In the genomic region with DNA sequence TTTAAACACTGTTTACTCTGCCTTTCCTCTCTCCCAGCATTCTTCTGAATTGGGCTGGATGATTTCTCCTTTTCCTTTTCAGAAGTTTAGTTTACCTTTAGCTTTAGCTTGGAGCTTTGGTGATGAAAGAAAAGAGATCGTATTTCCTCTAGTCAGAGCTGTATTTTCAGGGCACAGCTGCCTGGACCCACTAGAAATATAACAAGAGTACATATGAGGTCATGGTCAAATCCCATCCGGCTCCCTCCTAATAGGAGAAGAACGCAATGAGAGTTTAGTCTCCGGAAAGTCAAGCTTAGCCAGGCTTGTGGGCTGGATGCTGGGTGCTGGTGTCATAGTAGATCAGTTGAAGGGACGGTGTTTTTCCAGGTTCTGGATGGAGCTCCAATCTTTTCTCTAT, we compare ENCODE assay signal across 11 cellular contexts.
A peak's percentile ranks its signal among the peaks of the same experiment; 100 is the strongest.
DNase-seq lines count a peak whose midpoint lies in the region; ATAC-seq, FAIRE-seq and TF ChIP-seq lines count a peak whose summit lies in the region.
"Had no signal": no experiment of that assay in that cellular context is flagged by ENCODE, and none has a peak within 500 bp of the region (broad histone marks: within the 10 kb centered on the region; RNA-seq: fewer than 3 reads in every experiment).

No MANE protein-coding gene starts in this region.

- H3K27ac Mint-ChIP-seq in MCF 10A (ENCODE audit: low read depth, unreplicated experiment) = no peak overlapping the region
- peak overlapping the region; percentile 56 for H3K27ac Mint-ChIP-seq in astrocyte (ENCODE audit: unreplicated experiment)

- peaks cover 27% of the 10 kb centered on the region for H3K4me1 ChIP-seq in mammary epithelial cell (ENCODE audit: insufficient read depth, low read length)
- peaks cover 24% of the 10 kb centered on the region for H3K4me1 ChIP-seq in astrocyte (ENCODE audit: insufficient read depth, low read length)
- H3K4me1 ChIP-seq: adrenal gland had no signal

- no peaks in the 10 kb centered on the region for H3K79me2 ChIP-seq in mammary epithelial cell (ENCODE audit: insufficient read depth, low read length)
- H3K79me2 ChIP-seq in astrocyte (ENCODE audit: insufficient read depth, low read length) = no peaks in the 10 kb centered on the region

- TF ChIP-seq CTCF in mammary epithelial cell (conservative IDR thresholded peaks at IDR 0.05 in 1 of 2, IDR thresholded peaks at IDR 0.05 in 1 of 2; ENCODE audit: extremely low read depth in 1 of 2, insufficient read depth in 1 of 2, low read depth in 1 of 2, low read length in 2 of 2) (no peak), MCF 10A (IDR thresholded peaks at IDR 0.05; ENCODE audit: unreplicated experiment) (no peak), astrocyte (IDR thresholded peaks at IDR 0.05; ENCODE audit: insufficient read depth, low read depth, low read length) (no peak)

- H3K36me3 ChIP-seq in mammary epithelial cell (ENCODE audit: insufficient read depth, low read length) (no peaks in the 10 kb centered on the region), astrocyte (ENCODE audit: insufficient read depth, low read length) (no peaks in the 10 kb centered on the region)
- H3K36me3 ChIP-seq: adrenal gland had no signal

- H3K4me2 ChIP-seq in mammary epithelial cell (ENCODE audit: insufficient read depth, low read depth, low read length) (peak overlapping the region; percentile 38), astrocyte (ENCODE audit: low read length) (peak overlapping the region; percentile 78)

- intact Hi-C loops in mammary epithelial cell (cut with micrococcal nuclease) = loop anchor here (5.0 kb wide), 1 partner anchor 65 kb away; no protein-coding TSS in a partner anchor
- intact Hi-C loops in MCF 10A (cut with micrococcal nuclease) = no loop called here

- WGBS in mammary epithelial cell (ENCODE audit: low coverage, missing lambda C conversion rate) = 88% methylated on average over 5 of the region's 5 CpGs

- peak overlapping the region; percentile 55 for H2AFZ ChIP-seq in mammary epithelial cell (ENCODE audit: low read depth, low read length)
- peak overlapping the region; percentile 78 for H2AFZ ChIP-seq in astrocyte (ENCODE audit: low read depth, low read length)

- DNase-seq in mammary epithelial cell = no peak
- DNase-seq in MCF 10A (ENCODE audit: unreplicated experiment) = no peak
- DNase-seq in astrocyte (ENCODE audit: low read depth) = peak; percentile 69
- peak; percentile 19 for DNase-seq in left kidney (ENCODE audit: low read depth, low spot score)
- DNase-seq in GOT3 (lab: John Stamatoyannopoulos, UW) = no peak
- no peak for DNase-seq in retina
- DNase-seq in COLO829 (ENCODE audit: low spot score) = no peak
- DNase-seq: SIG-M5; stimulated activated CD4-positive, alpha-beta T cell treated with anti-CD3 and anti-CD28 coated beads, Interleukin-4, amount 100 ng/mL, for 4 hours had no signal

- H3K27me3 Mint-ChIP-seq in MCF 10A (ENCODE audit: insufficient read depth, unreplicated experiment) = no peaks in the 10 kb centered on the region
- H3K27me3 Mint-ChIP-seq in astrocyte (ENCODE audit: low read depth, unreplicated experiment) = no peaks in the 10 kb centered on the region

- no peak for FAIRE-seq in astrocyte (lab: Jason Lieb, UNC)

- POLR2A ChIA-PET in MCF 10A (lab: Yijun Ruan, JAX) = interaction anchor here (1.0 kb wide), 1 partner anchor 10 kb away, joined by 3 read pairs; no protein-coding TSS in a partner anchor

- dilution Hi-C loops in mammary epithelial cell (cut with HindIII; ENCODE audit: low sequenced_read_pairs) = no loop called here

- no peak for ATAC-seq in GM21360 (IDR thresholded peaks at IDR 0.05; ENCODE audit: unreplicated experiment)

- no peak overlapping the region for H3K9ac ChIP-seq in mammary epithelial cell (ENCODE audit: insufficient read depth, low read length)
- peak overlapping the region; percentile 71 for H3K9ac ChIP-seq in astrocyte (ENCODE audit: low read length)

- in situ Hi-C loops in mammary epithelial cell (cut with MboI; ENCODE audit: low sequenced_read_pairs in 2 of 2) = no loop called here

- peak overlapping the region; percentile 27 for H3K27ac ChIP-seq in mammary epithelial cell (ENCODE audit: insufficient read depth, low read depth, low read length)
- peak overlapping the region; percentile 91 for H3K27ac ChIP-seq in astrocyte (ENCODE audit: low read depth, low read length)
- H3K27ac ChIP-seq: adrenal gland had no signal

- H3K4me3 ChIP-seq in mammary epithelial cell (replicated peaks in 1 of 3; ENCODE audit: insufficient read depth in 1 of 3, low read depth in 2 of 3, low read length in 3 of 3) (no peak overlapping the region), astrocyte (ENCODE audit: insufficient read depth, low read depth, low read length) (peak overlapping the region; percentile 30)
- H3K4me3 ChIP-seq: adrenal gland had no signal

- BruUV-seq in mammary epithelial cell (replicated peaks; lab: Mats Ljungman, UMichigan) = TSS peak; percentile 51
- BruUV-seq in MCF 10A (replicated peaks; lab: Mats Ljungman, UMichigan) = no TSS peak

- CTCF ChIA-PET in mammary epithelial cell (lab: Charles Lee; ENCODE audit: low non-redundant PET) = interaction anchor here (0.6 kb wide), 1 partner anchor 37 kb away, joined by 5 read pairs; no protein-coding TSS in a partner anchor
- CTCF ChIA-PET in MCF 10A (lab: Yijun Ruan, JAX) = interaction anchor here (0.6 to 0.8 kb wide), 2 partner anchors 9 to 35 kb away, joined by 3 to 4 read pairs; no protein-coding TSS in a partner anchor

- H3K36me3 Mint-ChIP-seq in MCF 10A (ENCODE audit: insufficient read depth, unreplicated experiment) (no peaks in the 10 kb centered on the region), astrocyte (ENCODE audit: low read depth, unreplicated experiment) (no peaks in the 10 kb centered on the region)

- H3K4me1 Mint-ChIP-seq in MCF 10A (ENCODE audit: insufficient read depth, unreplicated experiment) (peaks cover 23% of the 10 kb centered on the region), astrocyte (ENCODE audit: low read depth, unreplicated experiment) (peaks cover 26% of the 10 kb centered on the region)

- H3K27me3 ChIP-seq in mammary epithelial cell (ENCODE audit: insufficient read depth, low read length) (no peaks in the 10 kb centered on the region), astrocyte (ENCODE audit: insufficient read depth, low read length) (no peaks in the 10 kb centered on the region)
- H3K27me3 ChIP-seq: adrenal gland had no signal

- H4K20me1 ChIP-seq in mammary epithelial cell (ENCODE audit: insufficient read depth, low read length) (no peaks in the 10 kb centered on the region), astrocyte (ENCODE audit: insufficient read depth, low read length) (no peaks in the 10 kb centered on the region)

- H3K4me3 Mint-ChIP-seq in MCF 10A (ENCODE audit: unreplicated experiment) (no peak overlapping the region), astrocyte (ENCODE audit: unreplicated experiment) (no peak overlapping the region)

- H3K9me3 ChIP-seq in mammary epithelial cell (replicated peaks; ENCODE audit: insufficient read depth, low read length) (no peaks in the 10 kb centered on the region), astrocyte (ENCODE audit: insufficient read depth, low read depth, low read length) (no peaks in the 10 kb centered on the region)
- H3K9me3 ChIP-seq: adrenal gland had no signal

- H3K9me3 Mint-ChIP-seq in MCF 10A (ENCODE audit: unreplicated experiment) (no peaks in the 10 kb centered on the region), astrocyte (ENCODE audit: unreplicated experiment) (peaks cover 1% of the 10 kb centered on the region)

Comparison
In these comparisons a context has a peak if more than half of its experiments do, and no peak if none do; other contexts are left out.
1. DNase-seq: peak in astrocyte (single experiment) and left kidney (single experiment); none in mammary epithelial cell (single experiment), MCF 10A (single experiment), GOT3 (single experiment), retina (single experiment) and COLO829 (single experiment).